ENCODE assay signal across 1 cellular context in genomic region chr7:158975526-158976467, GRCh38.
A peak's percentile ranks its signal among the peaks of the same experiment; 100 is the strongest.
TF ChIP-seq lines count a peak whose summit lies in the region.

No MANE protein-coding gene starts in this region.

TF ChIP-seq in HEK293, 187 proteins besides CTCF, POLR2A, EP300 and RAD21 (continued from another document and continues in another):
- TF ChIP-seq ZBTB10 (tag by site-specific recombination; IDR thresholded peaks at IDR 0.05) (no peak), BCL11B (tag by site-specific recombination; IDR thresholded peaks at IDR 0.05; ENCODE audit: low read depth) (no peak), REST (tag by site-specific recombination; IDR thresholded peaks at IDR 0.05) (peak; percentile 62), ZNF626 (tag by site-specific recombination; IDR thresholded peaks at IDR 0.05) (no peak), ZNF132 (tag by site-specific recombination; IDR thresholded peaks at IDR 0.05; ENCODE audit: borderline replicate concordance) (no peak), WT1 (tag by site-specific recombination; IDR thresholded peaks at IDR 0.05) (no peak), MZF1 (tag by site-specific recombination; IDR thresholded peaks at IDR 0.05; ENCODE audit: borderline replicate concordance) (no peak), FEZF1 (tag by site-specific recombination; IDR thresholded peaks at IDR 0.05) (no peak), ZNF223 (tag by site-specific recombination; IDR thresholded peaks at IDR 0.05) (no peak), ZNF398 (tag by site-specific recombination; IDR thresholded peaks at IDR 0.05) (no peak), ZNF114 (tag by site-specific recombination; IDR thresholded peaks at IDR 0.05) (no peak), ZNF48 (tag by site-specific recombination; IDR thresholded peaks at IDR 0.05) (no peak), ZNF560 (tag by site-specific recombination; IDR thresholded peaks at IDR 0.05; ENCODE audit: borderline replicate concordance) (no peak), ZNF654 (tag by site-specific recombination; IDR thresholded peaks at IDR 0.05; ENCODE audit: low read depth) (no peak), ZSCAN16 (tag by site-specific recombination; IDR thresholded peaks at IDR 0.05) (no peak), ZNF148 (tag by site-specific recombination; IDR thresholded peaks at IDR 0.05; ENCODE audit: borderline replicate concordance) (no peak), PRDM1 (tag by site-specific recombination; IDR thresholded peaks at IDR 0.05) (no peak), ZNF623 (tag by site-specific recombination; IDR thresholded peaks at IDR 0.05) (no peak), TCF7L2 (IDR thresholded peaks at IDR 0.05; ENCODE audit: borderline replicate concordance, low read depth, low read length) (no peak), PATZ1 (tag by site-specific recombination; IDR thresholded peaks at IDR 0.05) (no peak), KLF17 (tag by site-specific recombination; IDR thresholded peaks at IDR 0.05) (peak; percentile 60; the same call in 1 of the 2 replicates), ZNF19 (tag by site-specific recombination; IDR thresholded peaks at IDR 0.05; ENCODE audit: low read depth) (no peak), EGR2 (tag by site-specific recombination; IDR thresholded peaks at IDR 0.05; ENCODE audit: low read depth) (peak; percentile 92), ZNF600 (tag by site-specific recombination; IDR thresholded peaks at IDR 0.05) (no peak), ZNF302 (tag by site-specific recombination; IDR thresholded peaks at IDR 0.05; ENCODE audit: low read depth) (no peak), ZNF214 (tag by site-specific recombination; IDR thresholded peaks at IDR 0.05; ENCODE audit: borderline replicate concordance) (no peak), ZIC2 (tag by site-specific recombination; IDR thresholded peaks at IDR 0.05) (no peak), PRDM4 (tag by site-specific recombination; IDR thresholded peaks at IDR 0.05) (no peak), ZNF785 (tag by site-specific recombination; IDR thresholded peaks at IDR 0.05) (no peak), ZNF580 (tag by site-specific recombination; IDR thresholded peaks at IDR 0.05) (no peak), SP3 (tag by site-specific recombination; IDR thresholded peaks at IDR 0.05) (peak; percentile 59), ZNF423 (tag by site-specific recombination; IDR thresholded peaks at IDR 0.05) (no peak), PRDM10 (tag by site-specific recombination; IDR thresholded peaks at IDR 0.05) (no peak), ZNF362 (tag by site-specific recombination; IDR thresholded peaks at IDR 0.05) (no peak), ZNF701 (tag by site-specific recombination; IDR thresholded peaks at IDR 0.05) (no peak)
